Comparison of ENCODE assay signal across 1 cellular context in the genomic region with DNA sequence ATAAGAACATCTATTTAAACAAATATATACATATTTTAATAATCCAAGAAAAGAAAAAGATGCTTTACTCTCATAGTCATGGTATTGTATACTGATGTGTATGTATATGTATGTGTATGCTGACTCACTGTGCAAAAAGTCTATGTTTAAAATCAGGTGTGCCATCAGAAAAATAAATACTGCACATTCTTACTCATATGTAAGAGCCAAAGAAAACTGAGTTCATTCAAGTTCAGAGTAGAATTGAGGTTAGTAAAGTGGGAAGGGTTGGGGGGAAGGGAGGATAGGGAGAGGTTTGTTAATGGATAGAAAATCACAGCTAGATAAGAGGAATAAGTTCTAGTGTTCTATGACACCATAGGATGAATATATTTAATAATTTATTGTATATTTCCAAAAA.
TF ChIP-seq lines count a peak whose summit lies in the region.

No MANE protein-coding gene starts in this region.

TF ChIP-seq in IMR-90, 13 proteins besides CTCF, POLR2A, EP300 and RAD21 (continued from another document):
- TF ChIP-seq USF2 (IDR thresholded peaks at IDR 0.05; ENCODE audit: low read depth, low read length), result no peak
- TF ChIP-seq ELK1 (IDR thresholded peaks at IDR 0.05; ENCODE audit: borderline replicate concordance, low read depth, low read length), result no peak
TF ChIP-seq in IMR-90: peak in this region for 0.
